8 cellular contexts compared by ENCODE assay signal in genomic region chr19:41353466-41354342, GRCh38.
A peak's percentile ranks its signal among the peaks of the same experiment; 100 is the strongest.
DNase-seq lines count a peak whose midpoint lies in the region.

Gene TGFB1, minus strand, starts transcription at chr19:41353922. Its CDS starts 878 bp downstream, at chr19:41353044.

- DNase-seq in GM03348 (ENCODE audit: low spot score), result peak; percentile 99
- peak; percentile 84 for DNase-seq in HCEC 1CT
- DNase-seq in NCI-H1694 (lab: John Stamatoyannopoulos, UW), result peak; percentile 5
- peak; percentile 69 to 93 (median 89) for DNase-seq in activated CD4-positive, CD25-positive, alpha-beta regulatory T cell (lab: John Stamatoyannopoulos, UW)
- peak in 38 of 61 donors; percentile 7 to 73 (median 42) for DNase-seq in caudate nucleus (lab: John Stamatoyannopoulos, UW)
- peak; percentile 93 for DNase-seq in islet precursor cell
- peak; percentile 72 to 86 for DNase-seq in stimulated activated CD4-positive, alpha-beta T cell treated with anti-CD3 and anti-CD28 coated beads, Interleukin-12 subunit alpha, Interleukin-12 subunit beta, amount 100 ng/mL, for 24 hours (ENCODE audit: low read depth in 2 of 2)
- DNase-seq in NCI-H2171 treated with DMSO at 0.1 percent for 48 hours (lab: John Stamatoyannopoulos, UW), result no peak

- H3K27ac ChIP-seq in caudate nucleus (ENCODE audit: low read depth, low read length), result peak within 1 kb of the TSS; percentile 26
